8 cellular contexts compared by ENCODE assay signal in the genomic region with DNA sequence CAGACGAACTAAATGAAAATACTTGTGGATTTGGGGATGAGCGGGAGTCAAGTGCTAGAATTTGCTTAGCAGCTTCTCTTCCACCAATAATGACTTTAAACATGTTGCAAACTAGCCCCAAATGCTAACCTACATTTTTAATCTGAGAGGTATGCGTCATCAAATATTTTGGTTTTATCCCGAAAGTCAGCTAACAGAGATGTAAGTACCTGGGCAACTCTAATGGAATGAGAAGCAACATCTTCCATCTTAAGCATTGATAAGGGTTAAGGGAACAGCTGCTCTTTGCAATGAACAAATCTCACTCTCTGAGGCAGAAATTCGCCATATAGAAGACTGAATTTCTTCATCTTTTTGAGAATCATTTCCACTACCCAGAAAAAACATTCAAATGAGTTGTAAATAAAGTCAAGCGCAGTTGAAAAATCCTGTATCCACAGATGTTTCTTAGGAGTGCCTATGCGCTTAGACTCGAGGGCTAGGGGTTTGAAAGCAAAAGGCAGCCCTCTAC. TPM values are rescaled to one million over a fixed set of nuclear protein-coding genes. Genes with fewer than 3 reads are reported as not detected.
A peak's percentile ranks its signal among the peaks of the same experiment; 100 is the strongest.
DNase-seq lines count a peak whose midpoint lies in the region; ATAC-seq and TF ChIP-seq lines count a peak whose summit lies in the region.

No MANE protein-coding gene starts in this region.

- H4K20me1 ChIP-seq in mammary epithelial cell (ENCODE audit: insufficient read depth, low read length) = no peaks in the 10 kb centered on the region

- H3K27me3 Mint-ChIP-seq in stimulated activated naive CD8-positive, alpha-beta T cell treated with anti-CD3 and anti-CD28 coated beads, Interleukin-15, Interleukin-2, amounts not matched to agents 100 ng/mL and 50 ng/mL, for 24 hours = no peaks in the 10 kb centered on the region

- ATAC-seq in stimulated activated naive CD8-positive, alpha-beta T cell treated with anti-CD3 and anti-CD28 coated beads, Interleukin-15, Interleukin-2, amounts not matched to agents 100 U/mL and 50 U/mL, for 24 hours = no peak
- no peak for ATAC-seq in mucosa of descending colon
- ATAC-seq in esophagus mucosa = no peak
- ATAC-seq in HG03457 (IDR thresholded peaks at IDR 0.05; ENCODE audit: unreplicated experiment) = no peak

- BruUV-seq in mammary epithelial cell (replicated peaks; lab: Mats Ljungman, UMichigan) = TSS peak; percentile 89

- H3K27me3 ChIP-seq in mammary epithelial cell (ENCODE audit: insufficient read depth, low read length) = no peaks in the 10 kb centered on the region

- peaks cover 51% of the 10 kb centered on the region for H3K4me1 Mint-ChIP-seq in stimulated activated naive CD8-positive, alpha-beta T cell treated with anti-CD3 and anti-CD28 coated beads, Interleukin-15, Interleukin-2, amounts not matched to agents 100 ng/mL and 50 ng/mL, for 24 hours (ENCODE audit: low read depth)

- peak overlapping the region; percentile 83 for H2AFZ ChIP-seq in mammary epithelial cell (ENCODE audit: low read depth, low read length)

- WGBS in mammary epithelial cell (ENCODE audit: low coverage, missing lambda C conversion rate) = 38% methylated on average over 7 of the region's 8 CpGs

- dilution Hi-C loops in mammary epithelial cell (cut with HindIII; ENCODE audit: low sequenced_read_pairs) = no loop called here

- H3K9me3 ChIP-seq in mammary epithelial cell (replicated peaks; ENCODE audit: insufficient read depth, low read length) (no peaks in the 10 kb centered on the region), mucosa of descending colon (no peaks in the 10 kb centered on the region)

- H3K36me3 Mint-ChIP-seq in stimulated activated naive CD8-positive, alpha-beta T cell treated with anti-CD3 and anti-CD28 coated beads, Interleukin-15, Interleukin-2, amounts not matched to agents 100 ng/mL and 50 ng/mL, for 24 hours (ENCODE audit: low read depth) = peaks cover 20% of the 10 kb centered on the region

- peak overlapping the region; percentile 99 for H3K27ac ChIP-seq in mammary epithelial cell (ENCODE audit: insufficient read depth, low read depth, low read length)

- H3K36me3 ChIP-seq in mammary epithelial cell (ENCODE audit: insufficient read depth, low read length) (peaks cover 3% of the 10 kb centered on the region), mucosa of descending colon (ENCODE audit: low read depth) (no peaks in the 10 kb centered on the region)

- DNase-seq in stimulated activated naive CD8-positive, alpha-beta T cell treated with anti-CD3 and anti-CD28 coated beads, Interleukin-15, Interleukin-2, amounts not matched to agents 100 U/mL and 50 U/mL, for 24 hours = no peak
- DNase-seq in mammary epithelial cell = no peak
- DNase-seq in mucosa of descending colon = no peak
- no peak for DNase-seq in DMS79 treated with DMSO at 0.1 percent for 48 hours (lab: John Stamatoyannopoulos, UW)
- no peak for DNase-seq in NCI-H345 (lab: John Stamatoyannopoulos, UW)

- in situ Hi-C loops in mammary epithelial cell (cut with MboI; ENCODE audit: low sequenced_read_pairs in 2 of 2) = no loop called here

- no peaks in the 10 kb centered on the region for H3K9me3 Mint-ChIP-seq in stimulated activated naive CD8-positive, alpha-beta T cell treated with anti-CD3 and anti-CD28 coated beads, Interleukin-15, Interleukin-2, amounts not matched to agents 100 ng/mL and 50 ng/mL, for 24 hours

- H3K9ac ChIP-seq in mammary epithelial cell (ENCODE audit: insufficient read depth, low read length) = peak overlapping the region; percentile 99

- peaks cover 25% of the 10 kb centered on the region for H3K79me2 ChIP-seq in mammary epithelial cell (ENCODE audit: insufficient read depth, low read length)

- H3K4me3 Mint-ChIP-seq in stimulated activated naive CD8-positive, alpha-beta T cell treated with anti-CD3 and anti-CD28 coated beads, Interleukin-15, Interleukin-2, amounts not matched to agents 100 ng/mL and 50 ng/mL, for 24 hours = peak overlapping the region; percentile 87

- H3K27ac Mint-ChIP-seq in stimulated activated naive CD8-positive, alpha-beta T cell treated with anti-CD3 and anti-CD28 coated beads, Interleukin-15, Interleukin-2, amounts not matched to agents 100 ng/mL and 50 ng/mL, for 24 hours = peak overlapping the region; percentile 94

- H3K4me2 ChIP-seq in mammary epithelial cell (ENCODE audit: insufficient read depth, low read depth, low read length) = peak overlapping the region; percentile 91

- peak overlapping the region; percentile 55 to 66 (median 57) for H3K4me3 ChIP-seq in mammary epithelial cell (replicated peaks in 1 of 3; ENCODE audit: insufficient read depth in 1 of 3, low read depth in 2 of 3, low read length in 3 of 3)
- peak overlapping the region; percentile 13 for H3K4me3 ChIP-seq in mucosa of descending colon

- CTCF ChIA-PET in mammary epithelial cell (lab: Charles Lee; ENCODE audit: low non-redundant PET) = interaction anchor here (0.7 kb wide), 1 partner anchor 19 kb away, joined by 3 read pairs; no protein-coding TSS in a partner anchor

- intact Hi-C loops in mammary epithelial cell (cut with micrococcal nuclease) (loop anchor here (2.0 kb wide), 1 partner anchor 55 kb away; no protein-coding TSS in a partner anchor), mucosa of descending colon (cut with DNase I, micrococcal nuclease) (no loop called here)

- TF ChIP-seq CTCF in mammary epithelial cell (conservative IDR thresholded peaks at IDR 0.05 in 1 of 2, IDR thresholded peaks at IDR 0.05 in 1 of 2; ENCODE audit: extremely low read depth in 1 of 2, insufficient read depth in 1 of 2, low read depth in 1 of 2, low read length in 2 of 2) = no peak
- no peak for TF ChIP-seq CTCF in mucosa of descending colon (IDR thresholded peaks at IDR 0.05)

- H3K4me1 ChIP-seq in mammary epithelial cell (ENCODE audit: insufficient read depth, low read length) (peaks cover 30% of the 10 kb centered on the region), mucosa of descending colon (ENCODE audit: low read depth) (peaks cover 23% of the 10 kb centered on the region)

RNA-seq across cellular contexts. Expression of a gene that starts 0.9 kb away (rescaled TPM):
- total RNA-seq in mammary epithelial cell = 100 to 1,000 TPM in 1 of 2 donors, 10 to 100 TPM in 1; 62.9 to 109 TPM
- 30.4 TPM for polyA plus RNA-seq in mammary epithelial cell
- 35.3 TPM for polyA minus RNA-seq in mammary epithelial cell
- 100 to 1,000 TPM in 1 of 3 donors, 10 to 100 TPM in 2; 58.0 to 104 (median 79.3) TPM for total RNA-seq in mucosa of descending colon
- 56.4 TPM for total RNA-seq in esophagus mucosa
